Comparison of ENCODE assay signal across 9 cellular contexts in the genomic region with DNA sequence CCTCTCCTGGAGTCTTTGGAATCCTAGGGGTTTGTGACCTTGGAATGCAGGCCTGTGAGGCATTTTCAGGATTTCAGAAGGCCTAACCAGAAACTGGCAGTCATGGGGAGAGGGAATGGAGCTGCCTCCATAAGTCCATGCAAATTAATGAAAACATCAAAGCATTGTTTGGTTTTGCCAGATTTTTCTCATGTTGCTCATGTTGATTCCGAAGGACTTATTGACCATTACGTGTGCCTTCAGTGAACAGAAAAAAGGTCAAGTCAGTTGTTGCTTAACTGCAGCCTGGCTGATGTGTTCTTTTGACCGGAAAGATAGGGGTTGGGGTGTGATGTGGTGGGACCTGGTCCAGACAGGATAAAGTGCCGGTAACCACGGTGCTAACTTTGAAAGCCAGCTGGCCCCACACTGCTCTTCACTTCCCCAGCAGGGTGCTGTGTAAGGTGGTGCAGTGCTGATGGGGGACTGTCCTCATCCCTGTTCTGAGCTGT. TPM values are rescaled to one million over a fixed set of nuclear protein-coding genes. Genes with fewer than 3 reads are reported as not detected.
DNase-seq lines count a peak whose midpoint lies in the region; ATAC-seq, FAIRE-seq and TF ChIP-seq lines count a peak whose summit lies in the region.
"Had no signal": no experiment of that assay in that cellular context is flagged by ENCODE, and none has a peak within 500 bp of the region (broad histone marks: within the 10 kb centered on the region; RNA-seq: fewer than 3 reads in every experiment).

No MANE protein-coding gene starts in this region.

- H3K4me3 ChIP-seq in left lung (no peak overlapping the region), tibial nerve (no peak overlapping the region)

- no peaks in the 10 kb centered on the region for H3K9me3 ChIP-seq in left lung
- no peaks in the 10 kb centered on the region for H3K9me3 ChIP-seq in tibial nerve

- H3K4me1 ChIP-seq in left lung: peaks cover 20 to 30% of the 10 kb centered on the region in 2 donors
- peaks cover 0 to 42% (median 12%) of the 10 kb centered on the region in 4 donors for H3K4me1 ChIP-seq in tibial nerve

- peaks cover 0 to 9% of the 10 kb centered on the region in 2 donors for H3K36me3 ChIP-seq in left lung
- peaks cover 0 to 5% (median 0%) of the 10 kb centered on the region in 3 donors for H3K36me3 ChIP-seq in tibial nerve

- TF ChIP-seq CTCF in left lung (IDR thresholded peaks at IDR 0.05) (no peak), tibial nerve (IDR thresholded peaks at IDR 0.05) (no peak), RWPE1 (conservative IDR thresholded peaks at IDR 0.05; ENCODE audit: low read depth) (no peak)

- intact Hi-C loops in left lung (cut with DNase I): no loop called here

- FAIRE-seq in HTR-8/SVneo (lab: Jason Lieb, UNC): peak; percentile 80

- no peak for TF ChIP-seq EP300 in tibial nerve (IDR thresholded peaks at IDR 0.05)

- CTCF ChIA-PET in RWPE1 (lab: Yijun Ruan, JAX): no interaction called here

- ATAC-seq in left lung: peak; percentile 24

- POLR2A ChIA-PET in RWPE1 (lab: Yijun Ruan, JAX; ENCODE audit: low non-redundant PET): no interaction called here

- TF ChIP-seq POLR2A in tibial nerve (IDR thresholded peaks at IDR 0.05): no peak

- 22 to 28% methylated on average over 5 of the region's 5 CpGs for WGBS in tibial nerve, 2 donors

- H3K27ac ChIP-seq in cingulate gyrus (ENCODE audit: low read depth, low read length) (peak overlapping the region; percentile 70), left lung (peak overlapping the region; percentile 74 to 82), tibial nerve (peak overlapping the region in 3 of 4 donors; percentile 23 to 82 (median 69)), RWPE1 (no peak overlapping the region)

- peak; percentile 22 for DNase-seq in HTR-8/SVneo (ENCODE audit: insufficient read length, low spot score)
- DNase-seq in left lung: no peak
- peak in 1 of 2 donors; percentile 10 for DNase-seq in tibial nerve (ENCODE audit: low spot score in 2 of 2)
- no peak for DNase-seq in RWPE1 (ENCODE audit: low spot score)
- DNase-seq in activated gamma-delta T cell treated with Interleukin-2 at 50 U/mL for 16 hours: no peak
- no peak for DNase-seq in stimulated activated naive CD4-positive, alpha-beta T cell treated with Interleukin-2 at 50 U/mL for 16 hours (lab: John Stamatoyannopoulos, UW)
- DNase-seq in NCI-H146 treated with DMSO at 0.1 percent for 48 hours (lab: John Stamatoyannopoulos, UW; ENCODE audit: unreplicated experiment): no peak
- DNase-seq: effector memory CD4-positive, alpha-beta T cell had no signal

- H3K27me3 ChIP-seq in left lung: no peaks in the 10 kb centered on the region
- no peaks in the 10 kb centered on the region for H3K27me3 ChIP-seq in tibial nerve

RNA-seq across cellular contexts. Expression of a gene that starts 3.6 kb away (rescaled TPM):
- total RNA-seq in left lung (not detected), tibial nerve (not detected)

RNA-seq across cellular contexts. Expression of a gene that starts 30.6 kb away (rescaled TPM):
- total RNA-seq in left lung: 100 to 1,000 TPM in 1 of 2 donors, 10 to 100 TPM in 1; 78.9 to 124 TPM
- 10 to 100 TPM; 21.4 to 28.5 (median 24.9) TPM for total RNA-seq in tibial nerve
